In genomic region chr19:44512326-44513298, GRCh38 we compare ENCODE assay signal across 8 cellular contexts. TPM values are rescaled to one million over a fixed set of nuclear protein-coding genes. Genes with fewer than 3 reads are reported as not detected.
DNase-seq lines count a peak whose midpoint lies in the region; ATAC-seq and TF ChIP-seq lines count a peak whose summit lies in the region.

No MANE protein-coding gene starts in this region.

- no peak overlapping the region for H3K27ac ChIP-seq in neutrophil

- intact Hi-C loops in sciatic nerve (cut with DNase I) = no loop called here

- H3K36me3 ChIP-seq in neutrophil = no peaks in the 10 kb centered on the region

- no peaks in the 10 kb centered on the region for H3K9me3 ChIP-seq in neutrophil

- no peaks in the 10 kb centered on the region for H3K4me1 ChIP-seq in neutrophil (ENCODE audit: control insufficient read depth in 1 of 2, insufficient read depth in 1 of 2, low read depth in 1 of 2, low read length in 1 of 2)

- no peak overlapping the region for H3K4me3 ChIP-seq in astrocyte of the spinal cord (ENCODE audit: low read depth, low read length)
- no peak overlapping the region for H3K4me3 ChIP-seq in neutrophil (ENCODE audit: low read depth in 1 of 2, low read length in 1 of 2)

- in situ Hi-C loops in ACHN (cut with HindIII; ENCODE audit: low pct_ligation_motif_present, low pct_unique_long_range_greater_than_20kb, low sequenced_read_pairs) (no loop called here), astrocyte of the spinal cord (cut with HindIII; ENCODE audit: low sequenced_read_pairs) (no loop called here)

- peak; percentile 29 for DNase-seq in ACHN
- DNase-seq in GDM1 (lab: John Stamatoyannopoulos, UW) = peak; percentile 20
- peak; percentile 7 for DNase-seq in NCI-H2081 treated with DMSO at 0.1 percent for 48 hours (lab: John Stamatoyannopoulos, UW)
- DNase-seq in astrocyte of the spinal cord (ENCODE audit: low read depth, low spot score) = peak; percentile 14
- no peak for DNase-seq in sciatic nerve (ENCODE audit: low spot score)
- no peak for DNase-seq in amniotic stem cell (lab: John Stamatoyannopoulos, UW)

- ATAC-seq in sciatic nerve (no peak), HG02798 (IDR thresholded peaks at IDR 0.05; ENCODE audit: poor library complexity, unreplicated experiment) (no peak)

- peak; percentile 64 for TF ChIP-seq CTCF in astrocyte of the spinal cord (IDR thresholded peaks at IDR 0.05; ENCODE audit: low read depth, low read length)
- peak; percentile 30 for TF ChIP-seq CTCF in neutrophil (IDR thresholded peaks at IDR 0.05)

- H3K27me3 ChIP-seq in neutrophil = peaks cover 7% of the 10 kb centered on the region

RNA-seq across cellular contexts. Expression of gene ZNF180, which starts 12.3 kb away (rescaled TPM):
- 7.5 TPM for total RNA-seq in sciatic nerve

RNA-seq across cellular contexts. Expression of gene CEACAM20, which starts 16.9 kb away (rescaled TPM):
- not detected for total RNA-seq in sciatic nerve

Comparison
In these comparisons a context has a peak if more than half of its experiments do, and no peak if none do; other contexts are left out.
1. DNase-seq: peak in ACHN (single experiment), GDM1 (single experiment), NCI-H2081 treated with DMSO at 0.1 percent for 48 hours (single experiment) and astrocyte of the spinal cord (single experiment); none in sciatic nerve (single experiment) and amniotic stem cell (single experiment).